Comparison of ENCODE assay signal across 15 cellular contexts in the genomic region with DNA sequence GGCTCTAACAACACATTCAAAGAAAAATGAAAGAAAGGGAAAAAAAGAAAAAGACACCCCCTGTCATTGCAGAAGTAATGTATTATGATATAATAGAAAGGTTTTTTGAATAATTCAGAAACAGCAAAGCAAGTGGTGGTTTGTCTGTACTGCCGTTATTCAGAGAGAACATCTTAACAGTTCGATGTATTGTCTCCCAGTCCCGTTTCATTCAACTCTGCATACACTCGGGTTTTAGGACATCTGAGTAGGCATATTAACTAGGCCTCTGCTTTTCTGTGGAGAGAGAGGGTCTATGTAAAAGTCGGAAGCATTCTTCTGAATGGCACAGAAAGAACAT.
DNase-seq lines count a peak whose midpoint lies in the region; ATAC-seq and TF ChIP-seq lines count a peak whose summit lies in the region.
"Had no signal": no experiment of that assay in that cellular context is flagged by ENCODE, and none has a peak within 500 bp of the region (broad histone marks: within the 10 kb centered on the region; RNA-seq: fewer than 3 reads in every experiment).

No MANE protein-coding gene starts in this region.

- H3K4me3 ChIP-seq in coronary artery (no peak overlapping the region), muscle layer of duodenum (ENCODE audit: low read depth in 1 of 2, low read length in 2 of 2) (peak overlapping the region in 1 of 2 donors; percentile 6), thoracic aorta (peak overlapping the region; percentile 45)
- H3K4me3 ChIP-seq: BLaER1 treated with 17β-estradiol and CSF1 and Interleukin-3, amounts not matched to agents 10 nM and 100 nM; pancreas had no signal

- H3K9me3 ChIP-seq in muscle layer of duodenum (ENCODE audit: control insufficient read depth in 1 of 2, low read length in 2 of 2): no peaks in the 10 kb centered on the region
- H3K9me3 ChIP-seq in thoracic aorta: no peaks in the 10 kb centered on the region
- H3K9me3 ChIP-seq: pancreas had no signal

- ATAC-seq in thoracic aorta (ENCODE audit: insufficient number of reproducible peaks, low FRiP score, low read depth) (no peak), GM18498 (IDR thresholded peaks at IDR 0.05; ENCODE audit: unreplicated experiment) (no peak), GM19452 (IDR thresholded peaks at IDR 0.05; ENCODE audit: unreplicated experiment) (no peak)
- ATAC-seq: activated T-helper 17 cell treated with anti-CD3 and anti-CD28 coated beads, Interleukin-2, amount 50 U/mL, for 72 hours had no signal

- peak overlapping the region; percentile 39 to 87 for H3K27ac ChIP-seq in coronary artery
- H3K27ac ChIP-seq in muscle layer of duodenum (ENCODE audit: low read length): peak overlapping the region; percentile 12
- peak overlapping the region; percentile 78 to 79 for H3K27ac ChIP-seq in thoracic aorta
- H3K27ac ChIP-seq: BLaER1 treated with 17β-estradiol and CSF1 and Interleukin-3, amounts not matched to agents 10 nM and 100 nM; brain microvascular endothelial cell; pancreas had no signal

- no peak for TF ChIP-seq CTCF in coronary artery (IDR thresholded peaks at IDR 0.05)
- TF ChIP-seq CTCF in thoracic aorta (IDR thresholded peaks at IDR 0.05): no peak

- no peaks in the 10 kb centered on the region for H3K27me3 ChIP-seq in muscle layer of duodenum (ENCODE audit: low read depth, low read length)
- no peaks in the 10 kb centered on the region for H3K27me3 ChIP-seq in thoracic aorta (replicated peaks; ENCODE audit: insufficient read depth)
- H3K27me3 ChIP-seq: BLaER1 treated with 17β-estradiol and CSF1 and Interleukin-3, amounts not matched to agents 10 nM and 100 nM; brain microvascular endothelial cell; pancreas had no signal

- H3K4me1 ChIP-seq in muscle layer of duodenum (ENCODE audit: control insufficient read depth in 1 of 2, insufficient read depth in 2 of 2, low read length in 2 of 2): peaks cover 0 to 28% of the 10 kb centered on the region in 2 donors
- peaks cover 41 to 71% of the 10 kb centered on the region in 2 donors for H3K4me1 ChIP-seq in thoracic aorta (ENCODE audit: control insufficient read depth in 1 of 2, low read depth in 2 of 2)
- H3K4me1 ChIP-seq: pancreas had no signal

- TF ChIP-seq RAD21 in Ishikawa (IDR thresholded peaks at IDR 0.05; ENCODE audit: low read depth): no peak

- no peak for TF ChIP-seq EP300 in Ishikawa (IDR thresholded peaks at IDR 0.05; ENCODE audit: borderline replicate concordance)

- DNase-seq in coronary artery (ENCODE audit: low spot score) (no peak), thoracic aorta (ENCODE audit: low spot score) (no peak), DMS 273 treated with DMSO at 0.1 percent for 48 hours (lab: John Stamatoyannopoulos, UW) (no peak), hypothalamus (lab: John Stamatoyannopoulos, UW) (no peak)
- DNase-seq: brain microvascular endothelial cell, Kasumi-1, NCI-H1694, NCI-H524 treated with DMSO at 0.1 percent for 48 hours had no signal

- H3K36me3 ChIP-seq in muscle layer of duodenum (ENCODE audit: control insufficient read depth in 1 of 2, insufficient read depth in 2 of 2, low read length in 2 of 2): no peaks in the 10 kb centered on the region
- H3K36me3 ChIP-seq in thoracic aorta: no peaks in the 10 kb centered on the region
- H3K36me3 ChIP-seq: brain microvascular endothelial cell, pancreas had no signal

TF ChIP-seq in Ishikawa, 13 proteins besides CTCF, POLR2A, EP300 and RAD21:
- TF ChIP-seq EGR1 (IDR thresholded peaks at IDR 0.05) (no peak), FOXM1 (IDR thresholded peaks at IDR 0.05; ENCODE audit: borderline replicate concordance, low read depth) (0 out of 2 replicates have a peak, but pooled peaks have one; percentile 41), TAF1 (IDR thresholded peaks at IDR 0.05; ENCODE audit: low read depth) (peak; percentile 22; the same call in 1 of the 2 replicates)

Comparison
In these comparisons a context has a peak if more than half of its experiments do, and no peak if none do; other contexts are left out.
1. H3K27ac ChIP-seq: peak in every context shown above with its lines; median percentile 78 in thoracic aorta; 63 in coronary artery; 12 in muscle layer of duodenum.